Comparison of ENCODE assay signal across 18 cellular contexts in genomic region chr11:116188350-116188749, GRCh38.
DNase-seq lines count a peak whose midpoint lies in the region; ATAC-seq, FAIRE-seq and TF ChIP-seq lines count a peak whose summit lies in the region.
"Had no signal": no experiment of that assay in that cellular context is flagged by ENCODE, and none has a peak within 500 bp of the region (broad histone marks: within the 10 kb centered on the region; RNA-seq: fewer than 3 reads in every experiment).

No MANE protein-coding gene starts in this region.

- H3K14ac ChIP-seq in trophoblast cell (ENCODE audit: low read length) = no peak overlapping the region

- CTCF ChIA-PET in HepG2 (lab: Yijun Ruan, JAX; ENCODE audit: low intra/inter-chr PET ratio, low total read pairs) = no interaction called here

- H2BK12ac ChIP-seq in trophoblast cell (ENCODE audit: low read length) = no peak overlapping the region

- no peak overlapping the region for H4K8ac ChIP-seq in trophoblast cell (ENCODE audit: low read depth, low read length)

- no peaks in the 10 kb centered on the region for H3K9me3 Mint-ChIP-seq in nephron
- H3K9me3 Mint-ChIP-seq: CD4-positive, alpha-beta T cell had no signal

- no peak overlapping the region for H3K18ac ChIP-seq in trophoblast cell (ENCODE audit: low read length)

- in situ Hi-C loops in HepG2 (cut with HindIII; ENCODE audit: extremely low pct_ligation_motif_present, low pct_unique_long_range_greater_than_20kb) = no loop called here

- no TSS peak for BruUV-seq in HepG2 (replicated peaks; lab: Mats Ljungman, UMichigan)

- no peak for TF ChIP-seq EP300 in HepG2 (IDR thresholded peaks at IDR 0.05; ENCODE audit: low read depth in 2 of 2, low read length in 2 of 2)
- TF ChIP-seq EP300 in HepG2 (CRISPR knock-in tag; IDR thresholded peaks at IDR 0.05; ENCODE audit: borderline replicate concordance) = no peak

- peaks cover 24% of the 10 kb centered on the region for H3K4me1 Mint-ChIP-seq in nephron

- H3K79me1 ChIP-seq in trophoblast cell (ENCODE audit: low read length) = peaks cover 3% of the 10 kb centered on the region

- H3K79me2 ChIP-seq in HepG2 (ENCODE audit: insufficient read depth, low read length) = no peaks in the 10 kb centered on the region
- no peaks in the 10 kb centered on the region for H3K79me2 ChIP-seq in trophoblast cell (ENCODE audit: control insufficient read depth, insufficient read depth, low read length, poor library complexity)

- TF ChIP-seq POLR2A in HepG2 (IDR thresholded peaks at IDR 0.05; ENCODE audit: insufficient read depth in 1 of 2, low read depth in 2 of 2, low read length in 2 of 2) = no peak
- TF ChIP-seq POLR2A in right lobe of liver (IDR thresholded peaks at IDR 0.05) = no peak

- intact Hi-C loops in HepG2 (cut with micrococcal nuclease; ENCODE audit: unreplicated experiment) (no loop called here), right lobe of liver (cut with DNase I) (no loop called here), right cardiac atrium (cut with DNase I) (no loop called here)

- H2AK5ac ChIP-seq in trophoblast cell (ENCODE audit: low read length) = no peak overlapping the region

- no peak overlapping the region for H4K12ac ChIP-seq in trophoblast cell (ENCODE audit: low read depth, low read length)

- H4K20me1 ChIP-seq in HepG2 (ENCODE audit: insufficient read depth, low read length) = no peaks in the 10 kb centered on the region

- FAIRE-seq in HepG2 (lab: Jason Lieb, UNC) = no peak
- FAIRE-seq: A549, K562 had no signal

- 26% methylated on average over 5 of the region's 5 CpGs for WGBS in HepG2 (ENCODE audit: low lambda C conversion rate)
- 63% methylated on average over 4 of the region's 5 CpGs for WGBS in right lobe of liver (ENCODE audit: insufficient coverage, low coverage, low lambda C conversion rate, missing lambda C conversion rate)
- no CpG with 5 or more reads among the region's 5 CpGs for WGBS in trophoblast cell (ENCODE audit: extremely low coverage, insufficient coverage, insufficient read length)
- WGBS in right cardiac atrium = 86% methylated on average over 5 of the region's 5 CpGs

- POLR2A ChIA-PET in HepG2 (lab: Yijun Ruan, JAX) = no interaction called here

- no peak overlapping the region for H3K4me3 Mint-ChIP-seq in nephron
- H3K4me3 Mint-ChIP-seq: CD4-positive, alpha-beta T cell had no signal

- H3K4me3 ChIP-seq in HepG2 (replicated peaks in 1 of 3; ENCODE audit: insufficient read depth in 1 of 3, low read depth in 2 of 3, low read length in 3 of 3) (no peak overlapping the region), right lobe of liver (no peak overlapping the region), trophoblast cell (ENCODE audit: low read depth, low read length) (no peak overlapping the region), right cardiac atrium (ENCODE audit: low read length) (no peak overlapping the region)
- H3K4me3 ChIP-seq: A549, HAP-1, K562 had no signal

- no peak overlapping the region for H3K9ac ChIP-seq in HepG2 (ENCODE audit: insufficient read depth, low read depth, low read length)
- H3K9ac ChIP-seq in trophoblast cell (ENCODE audit: low read length) = no peak overlapping the region

- H3K27me3 ChIP-seq in HepG2 (ENCODE audit: control insufficient read depth in 1 of 2, insufficient read depth in 2 of 2, low read length in 2 of 2) = peaks cover 4 to 6% of the 10 kb centered on the region in 2 experiments; a peak in 4 of 5 replicates
- no peaks in the 10 kb centered on the region for H3K27me3 ChIP-seq in right lobe of liver
- H3K27me3 ChIP-seq in trophoblast cell (ENCODE audit: insufficient read depth, low read length) = no peaks in the 10 kb centered on the region
- no peaks in the 10 kb centered on the region for H3K27me3 ChIP-seq in right cardiac atrium (ENCODE audit: control insufficient read depth, insufficient read depth)

- H3K27ac Mint-ChIP-seq in nephron = peak overlapping the region; percentile 81 to 84 (median 83)
- H3K27ac Mint-ChIP-seq: CD4-positive, alpha-beta T cell had no signal

- H3K27ac ChIP-seq in HepG2 (ENCODE audit: extremely low read length, insufficient read depth, low read length) (no peak overlapping the region), right lobe of liver (no peak overlapping the region), trophoblast cell (ENCODE audit: low read depth, low read length) (no peak overlapping the region), right cardiac atrium (ENCODE audit: low read length) (no peak overlapping the region)
- H3K27ac ChIP-seq: 22Rv1, A549, C4-2B had no signal

- no peaks in the 10 kb centered on the region for H3K36me3 Mint-ChIP-seq in nephron (ENCODE audit: low read depth)

- no peak overlapping the region for H4K91ac ChIP-seq in trophoblast cell (ENCODE audit: low read depth, low read length)

- peak overlapping the region; percentile 30 for H3K23ac ChIP-seq in trophoblast cell (ENCODE audit: low read length)

- no peak overlapping the region for H3K4ac ChIP-seq in trophoblast cell (ENCODE audit: low read depth, low read length)

- H3K9me3 ChIP-seq in HepG2 (ENCODE audit: low read length) (no peaks in the 10 kb centered on the region), right lobe of liver (no peaks in the 10 kb centered on the region), trophoblast cell (ENCODE audit: insufficient read depth, low read depth, low read length) (peaks cover 1% of the 10 kb centered on the region), right cardiac atrium (ENCODE audit: control insufficient read depth, low read length) (no peaks in the 10 kb centered on the region)
- H3K9me3 ChIP-seq: A549, HAP-1 had no signal

- ATAC-seq in HepG2 (no peak), right lobe of liver (no peak), right cardiac atrium (no peak)
- ATAC-seq: A549, K562 had no signal

- no peak for TF ChIP-seq CTCF in HepG2 (CRISPR knock-in tag; IDR thresholded peaks at IDR 0.05)
- no peak for TF ChIP-seq CTCF in right lobe of liver (IDR thresholded peaks at IDR 0.05)
- TF ChIP-seq CTCF in nephron (IDR thresholded peaks at IDR 0.05; ENCODE audit: unreplicated experiment in 3 of 3) = no peak

- H3K36me3 ChIP-seq in HepG2 (replicated peaks in 1 of 2; ENCODE audit: control insufficient read depth in 1 of 2, insufficient read depth in 2 of 2, low read length in 2 of 2) (no peaks in the 10 kb centered on the region), right lobe of liver (no peaks in the 10 kb centered on the region), trophoblast cell (ENCODE audit: control insufficient read depth in 1 of 2, insufficient read depth in 2 of 2, low read length in 2 of 2) (no peaks in the 10 kb centered on the region)
- H3K36me3 ChIP-seq: HAP-1 had no signal

- no peak for TF ChIP-seq RAD21 in HepG2 (CRISPR knock-in tag; IDR thresholded peaks at IDR 0.05)

- peaks cover 5% of the 10 kb centered on the region for H3K27me3 Mint-ChIP-seq in nephron (ENCODE audit: low read depth)

- DNase-seq in HepG2 (ENCODE audit: low spot score) = no peak
- no peak for DNase-seq in right lobe of liver
- no peak for DNase-seq in trophoblast cell
- DNase-seq in right cardiac atrium = no peak
- no peak for DNase-seq in SKM-1 (lab: John Stamatoyannopoulos, UW; ENCODE audit: unreplicated experiment)
- DNase-seq in GOT3 (lab: John Stamatoyannopoulos, UW) = no peak
- DNase-seq: AML-193; CD4-positive, alpha-beta T cell; DMS153; DMS79; GDM1; IMR-90 had no signal

- no peak overlapping the region for H3K4me2 ChIP-seq in HepG2 (ENCODE audit: low read depth, low read length)
- H3K4me2 ChIP-seq in trophoblast cell (ENCODE audit: low read length) = no peak overlapping the region
- H3K4me2 ChIP-seq: A549 had no signal

- H3K4me1 ChIP-seq in HepG2 (ENCODE audit: insufficient read depth, low read length) (peaks cover under 1% of the 10 kb centered on the region; the same call in 1 of the 2 replicates), right lobe of liver (no peaks in the 10 kb centered on the region), trophoblast cell (ENCODE audit: control insufficient read depth in 1 of 2, insufficient read depth in 2 of 2, low read length in 2 of 2) (peaks cover 5% of the 10 kb centered on the region in 2 experiments), right cardiac atrium (ENCODE audit: control insufficient read depth, insufficient read depth, low read length) (no peaks in the 10 kb centered on the region)
- H3K4me1 ChIP-seq: A549 had no signal

- no peak overlapping the region for H2BK120ac ChIP-seq in trophoblast cell (ENCODE audit: insufficient read depth, low read length, poor library complexity)

- no peak overlapping the region for H2BK5ac ChIP-seq in trophoblast cell (ENCODE audit: low read depth, low read length, poor library complexity)

- H2AFZ ChIP-seq in HepG2 (ENCODE audit: low read length) (no peak overlapping the region), trophoblast cell (ENCODE audit: insufficient read depth, low read length, poor library complexity) (no peak overlapping the region)
